ENCODE assay signal across 1 cellular context in the genomic region with DNA sequence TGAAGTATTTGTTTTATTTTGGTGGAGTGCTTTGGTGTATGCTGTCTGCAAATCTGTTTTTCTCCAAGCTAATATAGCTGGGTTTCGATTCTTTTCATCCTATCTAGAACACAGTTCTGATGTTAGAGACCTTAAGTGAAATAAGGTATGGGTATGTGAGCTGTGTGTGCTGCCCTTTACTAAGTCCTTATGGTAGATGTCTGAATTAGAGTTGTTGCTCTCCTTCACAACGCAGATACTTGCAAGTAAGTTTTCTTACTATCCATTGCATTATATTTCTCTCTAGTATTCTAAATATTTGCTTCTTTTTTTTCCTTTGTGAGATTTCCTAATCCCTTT.
TF ChIP-seq lines count a peak whose summit lies in the region.

No MANE protein-coding gene starts in this region.

TF ChIP-seq in SK-N-SH, 30 proteins besides CTCF, POLR2A, EP300 and RAD21 (continued from another document):
- TF ChIP-seq, protein P1, sequence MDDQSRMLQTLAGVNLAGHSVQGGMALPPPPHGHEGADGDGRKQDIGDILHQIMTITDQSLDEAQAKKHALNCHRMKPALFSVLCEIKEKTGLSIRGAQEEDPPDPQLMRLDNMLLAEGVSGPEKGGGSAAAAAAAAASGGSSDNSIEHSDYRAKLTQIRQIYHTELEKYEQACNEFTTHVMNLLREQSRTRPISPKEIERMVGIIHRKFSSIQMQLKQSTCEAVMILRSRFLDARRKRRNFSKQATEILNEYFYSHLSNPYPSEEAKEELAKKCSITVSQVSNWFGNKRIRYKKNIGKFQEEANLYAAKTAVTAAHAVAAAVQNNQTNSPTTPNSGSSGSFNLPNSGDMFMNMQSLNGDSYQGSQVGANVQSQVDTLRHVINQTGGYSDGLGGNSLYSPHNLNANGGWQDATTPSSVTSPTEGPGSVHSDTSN (IDR thresholded peaks at IDR 0.05): no peak
- TF ChIP-seq GATA2 (CRISPR knock-in tag; IDR thresholded peaks at IDR 0.05) (no peak), MEF2A (IDR thresholded peaks at IDR 0.05; ENCODE audit: borderline replicate concordance, low read depth) (no peak), NRF1 (IDR thresholded peaks at IDR 0.05; ENCODE audit: low read depth, low read length) (no peak), JUND (IDR thresholded peaks at IDR 0.05) (no peak), CHD2 (IDR thresholded peaks at IDR 0.05; ENCODE audit: low read length, partially characterized antibody) (no peak), TAF1 (IDR thresholded peaks at IDR 0.05; ENCODE audit: borderline replicate concordance, low read depth, low read length) (no peak), RXRA (IDR thresholded peaks at IDR 0.05; ENCODE audit: borderline replicate concordance, low read depth) (no peak), NFIC (IDR thresholded peaks at IDR 0.05; ENCODE audit: borderline replicate concordance) (no peak), FOXM1 (IDR thresholded peaks at IDR 0.05; ENCODE audit: low read depth) (no peak), MXI1 (IDR thresholded peaks at IDR 0.05; ENCODE audit: low read depth, low read length) (no peak)
- TF ChIP-seq, protein P2, sequence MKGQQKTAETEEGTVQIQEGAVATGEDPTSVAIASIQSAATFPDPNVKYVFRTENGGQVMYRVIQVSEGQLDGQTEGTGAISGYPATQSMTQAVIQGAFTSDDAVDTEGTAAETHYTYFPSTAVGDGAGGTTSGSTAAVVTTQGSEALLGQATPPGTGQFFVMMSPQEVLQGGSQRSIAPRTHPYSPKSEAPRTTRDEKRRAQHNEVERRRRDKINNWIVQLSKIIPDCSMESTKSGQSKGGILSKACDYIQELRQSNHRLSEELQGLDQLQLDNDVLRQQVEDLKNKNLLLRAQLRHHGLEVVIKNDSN (IDR thresholded peaks at IDR 0.05; ENCODE audit: borderline replicate concordance, low read depth): no peak
- TF ChIP-seq, protein P3, sequence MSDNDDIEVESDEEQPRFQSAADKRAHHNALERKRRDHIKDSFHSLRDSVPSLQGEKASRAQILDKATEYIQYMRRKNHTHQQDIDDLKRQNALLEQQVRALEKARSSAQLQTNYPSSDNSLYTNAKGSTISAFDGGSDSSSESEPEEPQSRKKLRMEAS (IDR thresholded peaks at IDR 0.05; ENCODE audit: low read depth): no peak
- TF ChIP-seq, protein P4, sequence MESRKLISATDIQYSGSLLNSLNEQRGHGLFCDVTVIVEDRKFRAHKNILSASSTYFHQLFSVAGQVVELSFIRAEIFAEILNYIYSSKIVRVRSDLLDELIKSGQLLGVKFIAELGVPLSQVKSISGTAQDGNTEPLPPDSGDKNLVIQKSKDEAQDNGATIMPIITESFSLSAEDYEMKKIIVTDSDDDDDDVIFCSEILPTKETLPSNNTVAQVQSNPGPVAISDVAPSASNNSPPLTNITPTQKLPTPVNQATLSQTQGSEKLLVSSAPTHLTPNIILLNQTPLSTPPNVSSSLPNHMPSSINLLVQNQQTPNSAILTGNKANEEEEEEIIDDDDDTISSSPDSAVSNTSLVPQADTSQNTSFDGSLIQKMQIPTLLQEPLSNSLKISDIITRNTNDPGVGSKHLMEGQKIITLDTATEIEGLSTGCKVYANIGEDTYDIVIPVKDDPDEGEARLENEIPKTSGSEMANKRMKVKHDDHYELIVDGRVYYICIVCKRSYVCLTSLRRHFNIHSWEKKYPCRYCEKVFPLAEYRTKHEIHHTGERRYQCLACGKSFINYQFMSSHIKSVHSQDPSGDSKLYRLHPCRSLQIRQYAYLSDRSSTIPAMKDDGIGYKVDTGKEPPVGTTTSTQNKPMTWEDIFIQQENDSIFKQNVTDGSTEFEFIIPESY (IDR thresholded peaks at IDR 0.05; ENCODE audit: borderline replicate concordance, low read depth): no peak
